In genomic region chr18:7165846-7166393, GRCh38 we compare ENCODE assay signal across 16 cellular contexts. TPM values are rescaled to one million over a fixed set of nuclear protein-coding genes. Genes with fewer than 3 reads are reported as not detected.
DNase-seq lines count a peak whose midpoint lies in the region; ATAC-seq and TF ChIP-seq lines count a peak whose summit lies in the region.
"Had no signal": no experiment of that assay in that cellular context is flagged by ENCODE, and none has a peak within 500 bp of the region (broad histone marks: within the 10 kb centered on the region; RNA-seq: fewer than 3 reads in every experiment).

No MANE protein-coding gene starts in this region.

- TF ChIP-seq CTCF in WERI-Rb-1 (IDR thresholded peaks at IDR 0.05; ENCODE audit: low read depth, low read length) = no peak
- no peak for TF ChIP-seq CTCF in osteoblast (IDR thresholded peaks at IDR 0.05; ENCODE audit: extremely low read depth, low read depth, low read length)
- TF ChIP-seq CTCF in type B pancreatic cell (conservative IDR thresholded peaks at IDR 0.05) = no peak

- H2AFZ ChIP-seq in osteoblast (ENCODE audit: low read length) = peak overlapping the region; percentile 29
- H2AFZ ChIP-seq: GM23248 had no signal

- H3K9me3 ChIP-seq in WERI-Rb-1 (ENCODE audit: severe bottlenecking) (no peaks in the 10 kb centered on the region), osteoblast (ENCODE audit: low read depth, low read length) (no peaks in the 10 kb centered on the region)
- H3K9me3 ChIP-seq: BE2C, HAP-1 had no signal

- H3K4me2 ChIP-seq in osteoblast (ENCODE audit: insufficient read depth, low read length) = no peak overlapping the region

- H3K4me1 Mint-ChIP-seq in type B pancreatic cell (ENCODE audit: unreplicated experiment) = peaks cover 6% of the 10 kb centered on the region
- H3K4me1 Mint-ChIP-seq in T-cell = no peaks in the 10 kb centered on the region
- H3K4me1 Mint-ChIP-seq: CD4-positive, CD25-positive, alpha-beta regulatory T cell; IgD-negative memory B cell had no signal

- no peaks in the 10 kb centered on the region for H3K79me2 ChIP-seq in osteoblast (ENCODE audit: insufficient read depth, low read length)

- H3K4me3 Mint-ChIP-seq in type B pancreatic cell (no peak overlapping the region), T-cell (no peak overlapping the region)
- H3K4me3 Mint-ChIP-seq: CD4-positive, CD25-positive, alpha-beta regulatory T cell; IgD-negative memory B cell had no signal

- H3K27ac ChIP-seq in WERI-Rb-1 = no peak overlapping the region
- no peak overlapping the region for H3K27ac ChIP-seq in osteoblast (ENCODE audit: low read depth, low read length)
- H3K27ac ChIP-seq: GM23248 had no signal

- POLR2A ChIA-PET in T-cell (lab: Charles Lee) = no interaction called here

- DNase-seq in WERI-Rb-1 = peak; percentile 26
- no peak for DNase-seq in osteoblast (ENCODE audit: insufficient read length, low spot score, missing footprints)
- DNase-seq in type B pancreatic cell (ENCODE audit: extremely low spot score, unreplicated experiment) = peak; percentile 47
- no peak for DNase-seq in NCI-H2081 treated with DMSO at 0.1 percent for 48 hours (lab: John Stamatoyannopoulos, UW)
- DNase-seq in T-cell = no peak
- DNase-seq: ACHN; BE2C; C1 segment of cervical spinal cord; CD4-positive, CD25-positive, alpha-beta regulatory T cell; DMS153; DMS79; GDM1; GM23248 had no signal

- no peaks in the 10 kb centered on the region for H3K9me3 Mint-ChIP-seq in type B pancreatic cell
- no peaks in the 10 kb centered on the region for H3K9me3 Mint-ChIP-seq in T-cell

- H3K36me3 Mint-ChIP-seq in type B pancreatic cell (no peaks in the 10 kb centered on the region), T-cell (no peaks in the 10 kb centered on the region)
- H3K36me3 Mint-ChIP-seq: CD4-positive, CD25-positive, alpha-beta regulatory T cell; IgD-negative memory B cell had no signal

- H3K27me3 ChIP-seq in WERI-Rb-1 (ENCODE audit: insufficient read depth, low read depth, severe bottlenecking) (no peaks in the 10 kb centered on the region), osteoblast (ENCODE audit: insufficient read depth, low read length) (no peaks in the 10 kb centered on the region)
- H3K27me3 ChIP-seq: BE2C had no signal

- H3K4me3 ChIP-seq in WERI-Rb-1 (ENCODE audit: low read depth, low read length) = no peak overlapping the region
- no peak overlapping the region for H3K4me3 ChIP-seq in osteoblast (ENCODE audit: insufficient read depth, low read length)
- H3K4me3 ChIP-seq: GM23248, HAP-1 had no signal

- peaks cover 7% of the 10 kb centered on the region for H3K4me1 ChIP-seq in osteoblast (ENCODE audit: insufficient read depth, low read length)
- H3K4me1 ChIP-seq: BE2C, HAP-1 had no signal

- H3K27ac Mint-ChIP-seq in type B pancreatic cell (no peak overlapping the region), T-cell (no peak overlapping the region)
- H3K27ac Mint-ChIP-seq: CD4-positive, CD25-positive, alpha-beta regulatory T cell; IgD-negative memory B cell had no signal

- H3K36me3 ChIP-seq in WERI-Rb-1 (no peaks in the 10 kb centered on the region), osteoblast (ENCODE audit: insufficient read depth, low read length) (no peaks in the 10 kb centered on the region)
- H3K36me3 ChIP-seq: BE2C, HAP-1 had no signal

- H3K27me3 Mint-ChIP-seq in type B pancreatic cell (no peaks in the 10 kb centered on the region), T-cell (peaks cover 0 to 4% of the 10 kb centered on the region in 2 donors)
- H3K27me3 Mint-ChIP-seq: CD4-positive, CD25-positive, alpha-beta regulatory T cell; IgD-negative memory B cell had no signal

- CTCF ChIA-PET in T-cell (lab: Charles Lee) = no interaction called here

- no peaks in the 10 kb centered on the region for H4K20me1 ChIP-seq in osteoblast (ENCODE audit: insufficient read depth, low read length)

- ATAC-seq in HG02798 (IDR thresholded peaks at IDR 0.05; ENCODE audit: poor library complexity, unreplicated experiment) (no peak), T-cell (replicated peaks in 1 of 4) (no peak)

RNA-seq across cellular contexts. Expression of gene LAMA1, which starts 48.3 kb away (rescaled TPM):
- 8.3 and 11.2 TPM in 2 replicates for total RNA-seq in osteoblast
- total RNA-seq in type B pancreatic cell (ENCODE audit: low replicate concordance) = 59.3 and 75.0 TPM in 2 replicates
- total RNA-seq in T-cell = under 1 TPM in 3 of 5 donors, not detected in 2; 0.09 to 0.43 (median 0.09) TPM
- total RNA-seq: CD4-positive, CD25-positive, alpha-beta regulatory T cell had no signal

Comparison
In these comparisons a context has a peak if more than half of its experiments do, and no peak if none do; other contexts are left out.
1. DNase-seq: peak in WERI-Rb-1 (single experiment) and type B pancreatic cell (single experiment); none in osteoblast (single experiment), NCI-H2081 treated with DMSO at 0.1 percent for 48 hours (single experiment) and T-cell (0 of 34).